In the genomic region with DNA sequence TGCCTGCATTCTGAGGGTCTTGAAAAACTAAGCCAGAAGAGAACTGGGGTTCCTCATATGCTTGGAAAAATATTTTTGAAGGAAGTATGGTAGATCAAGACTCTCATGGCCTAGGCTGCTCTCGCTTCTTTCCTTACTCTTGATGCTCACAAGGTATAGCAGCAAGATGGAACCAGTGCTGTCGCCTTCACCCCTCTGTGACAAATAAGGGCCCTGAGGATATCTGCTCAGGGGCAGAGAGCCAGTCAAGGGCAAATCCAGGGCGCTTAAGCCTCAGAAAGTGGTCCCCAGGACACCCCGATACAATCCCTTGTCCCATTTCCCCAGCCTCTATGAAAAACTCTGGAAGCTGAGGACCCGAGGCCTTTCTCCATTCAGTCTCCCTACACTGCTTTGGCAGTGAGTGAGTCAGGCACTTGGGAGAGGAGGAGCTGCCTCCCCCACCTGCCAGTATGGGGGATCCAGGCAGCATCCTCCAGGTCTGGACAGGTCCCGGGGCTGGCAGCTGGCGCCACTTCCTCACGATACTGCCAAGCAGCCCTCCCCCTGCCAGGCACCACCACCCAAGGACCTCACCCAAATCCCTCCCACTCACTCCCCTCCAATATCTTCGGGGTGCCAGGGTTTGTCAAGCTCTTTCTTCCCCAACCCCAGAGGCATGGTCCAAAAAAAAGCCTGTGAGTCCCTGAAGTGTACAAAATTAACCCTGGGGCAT, we compare ENCODE assay signal across 13 cellular contexts. TPM values are rescaled to one million over a fixed set of nuclear protein-coding genes. Genes with fewer than 3 reads are reported as not detected.
A peak's percentile ranks its signal among the peaks of the same experiment; 100 is the strongest.
DNase-seq lines count a peak whose midpoint lies in the region; ATAC-seq and TF ChIP-seq lines count a peak whose summit lies in the region.
"Had no signal": no experiment of that assay in that cellular context is flagged by ENCODE, and none has a peak within 500 bp of the region (broad histone marks: within the 10 kb centered on the region; RNA-seq: fewer than 3 reads in every experiment).

No MANE protein-coding gene starts in this region.

- no peak for ATAC-seq in gastroesophageal sphincter
- ATAC-seq: activated naive CD8-positive, alpha-beta T cell treated with anti-CD3 and anti-CD28 coated beads, Interleukin-2, amount 50 U/mL, for 24 hours had no signal

- H3K4me1 ChIP-seq in esophagus squamous epithelium: peaks cover 21 to 94% (median 36%) of the 10 kb centered on the region in 3 donors
- peaks cover 3 to 16% (median 5%) of the 10 kb centered on the region in 3 donors for H3K4me1 ChIP-seq in gastroesophageal sphincter

- no peaks in the 10 kb centered on the region for H3K36me3 ChIP-seq in esophagus squamous epithelium
- H3K36me3 ChIP-seq in gastroesophageal sphincter: no peaks in the 10 kb centered on the region
- H3K36me3 ChIP-seq: left ventricle myocardium inferior had no signal

- TF ChIP-seq EP300 in gastroesophageal sphincter (IDR thresholded peaks at IDR 0.05): no peak

- TF ChIP-seq POLR2A in esophagus squamous epithelium (IDR thresholded peaks at IDR 0.05) (no peak), gastroesophageal sphincter (IDR thresholded peaks at IDR 0.05) (no peak)

- intact Hi-C loops in esophagus squamous epithelium (cut with DNase I): no loop called here

- no peaks in the 10 kb centered on the region for H3K9me3 Mint-ChIP-seq in progenitor cell of endocrine pancreas (ENCODE audit: low read depth)
- H3K9me3 Mint-ChIP-seq: activated naive CD8-positive, alpha-beta T cell treated with anti-CD3 and anti-CD28 coated beads, Interleukin-2, amount 50 U/mL, for 24 hours had no signal

- in situ Hi-C loops in GM13977 (cut with MboI; ENCODE audit: low pct_unique_long_range_greater_than_20kb, low sequenced_read_pairs, unreplicated experiment): no loop called here

- peak overlapping the region; percentile 90 for H3K4me3 Mint-ChIP-seq in progenitor cell of endocrine pancreas (ENCODE audit: low read depth)
- H3K4me3 Mint-ChIP-seq: activated naive CD8-positive, alpha-beta T cell treated with anti-CD3 and anti-CD28 coated beads, Interleukin-2, amount 50 U/mL, for 24 hours had no signal

- no peak for TF ChIP-seq CTCF in GM13977 (IDR thresholded peaks at IDR 0.05; ENCODE audit: extremely low read depth, insufficient read depth, missing control alignments)
- TF ChIP-seq CTCF in esophagus squamous epithelium (IDR thresholded peaks at IDR 0.05): no peak
- TF ChIP-seq CTCF in progenitor cell of endocrine pancreas (IDR thresholded peaks at IDR 0.05; ENCODE audit: unreplicated experiment): no peak
- TF ChIP-seq CTCF in gastroesophageal sphincter (IDR thresholded peaks at IDR 0.05): no peak

- peaks cover 8% of the 10 kb centered on the region for H3K27me3 Mint-ChIP-seq in progenitor cell of endocrine pancreas

- H3K27me3 ChIP-seq in esophagus squamous epithelium (peaks cover 0 to 46% (median 0%) of the 10 kb centered on the region in 4 donors), gastroesophageal sphincter (peaks cover 50% of the 10 kb centered on the region)

- WGBS in esophagus squamous epithelium, 2 donors: 50 to 70% methylated on average over 4 to 7 of the region's 9 CpGs
- 91% methylated on average over 3 of the region's 9 CpGs; no CpG with 5 or more reads in 1 of the 2 donors for WGBS in gastroesophageal sphincter (ENCODE audit: low coverage in 1 of 2), 2 donors

- DNase-seq in GM13977 (ENCODE audit: low spot score): peak; percentile 31
- DNase-seq in NCI-H226: peak; percentile 92
- no peak for DNase-seq in esophagus squamous epithelium (lab: John Stamatoyannopoulos, UW)
- DNase-seq in progenitor cell of endocrine pancreas (ENCODE audit: low spot score, unreplicated experiment): no peak
- no peak for DNase-seq in germinal center (ENCODE audit: low spot score)
- no peak for DNase-seq in NCI-H526 (lab: John Stamatoyannopoulos, UW)
- DNase-seq: activated CD4-positive, alpha-beta T cell treated with anti-CD3 and anti-CD28 coated beads, Interleukin-2, amount 50 U/mL, for 48 hours; activated naive CD8-positive, alpha-beta T cell treated with anti-CD3 and anti-CD28 coated beads, Interleukin-2, amount 50 U/mL, for 24 hours; GM23248; left ventricle myocardium inferior; NCI-H1092 treated with DMSO at 0.1 percent for 48 hours had no signal

- peaks cover 48% of the 10 kb centered on the region for H3K4me1 Mint-ChIP-seq in progenitor cell of endocrine pancreas (ENCODE audit: low read depth)

- H3K27ac Mint-ChIP-seq in progenitor cell of endocrine pancreas: no peak overlapping the region
- H3K27ac Mint-ChIP-seq: activated naive CD8-positive, alpha-beta T cell treated with anti-CD3 and anti-CD28 coated beads, Interleukin-2, amount 50 U/mL, for 24 hours had no signal

- H3K4me3 ChIP-seq in esophagus squamous epithelium (peak overlapping the region in 3 of 4 donors; percentile 52 to 73 (median 59)), gastroesophageal sphincter (no peak overlapping the region)
- H3K4me3 ChIP-seq: GM23248 had no signal

- H3K27ac ChIP-seq in esophagus squamous epithelium (peak overlapping the region; percentile 30 to 90 (median 82)), gastroesophageal sphincter (no peak overlapping the region)
- H3K27ac ChIP-seq: GM23248, left ventricle myocardium inferior had no signal

- H3K9me3 ChIP-seq in esophagus squamous epithelium (no peaks in the 10 kb centered on the region), gastroesophageal sphincter (no peaks in the 10 kb centered on the region)
- H3K9me3 ChIP-seq: left ventricle myocardium inferior had no signal

- H3K36me3 Mint-ChIP-seq in progenitor cell of endocrine pancreas (ENCODE audit: insufficient read depth): peaks cover 6% of the 10 kb centered on the region

RNA-seq across cellular contexts. Expression of a gene that starts 1.3 kb away (rescaled TPM):
- total RNA-seq in esophagus squamous epithelium (10 to 100 TPM in 1 of 4 donors, 1 to 10 TPM in 3; 4.2 to 12.0 (median 8.8) TPM), progenitor cell of endocrine pancreas (68.2 and 68.6 TPM in 2 replicates), gastroesophageal sphincter (under 1 TPM in 2 of 4 donors, not detected in 2; 0.35 to 0.62 TPM)
- total RNA-seq: GM23248 had no signal

RNA-seq across cellular contexts. Expression of a gene that starts 10.0 kb away (rescaled TPM):
- total RNA-seq in esophagus squamous epithelium: under 1 TPM in 2 of 4 donors, not detected in 2; 0.92 to 0.99 TPM
- not detected in 2 replicates for total RNA-seq in progenitor cell of endocrine pancreas
- total RNA-seq in gastroesophageal sphincter: not detected
- total RNA-seq: GM23248; left ventricle myocardium inferior; T-helper 2 cell treated with Interferon-gamma antibody and Interleukin-4, amounts not matched to agents 100 ng/mL and 5 ng/mL, for 36 hours had no signal

RNA-seq across cellular contexts. Expression of a gene that starts 18.8 kb away (rescaled TPM):
- 100 to 1,000 TPM; 308 to 468 (median 357) TPM for total RNA-seq in esophagus squamous epithelium
- total RNA-seq in progenitor cell of endocrine pancreas: 153 and 159 TPM in 2 replicates
- 100 to 1,000 TPM in 3 of 4 donors, 10 to 100 TPM in 1; 75.3 to 239 (median 217) TPM for total RNA-seq in gastroesophageal sphincter

RNA-seq across cellular contexts. Expression of a gene that starts 44.1 kb away (rescaled TPM):
- under 1 TPM in 2 of 4 donors, not detected in 2; 0.48 to 0.95 TPM for total RNA-seq in esophagus squamous epithelium
- 0.74 and 1.0 TPM in 2 replicates for total RNA-seq in progenitor cell of endocrine pancreas
- under 1 TPM in 2 of 4 donors, not detected in 2; 0.27 to 0.81 TPM for total RNA-seq in gastroesophageal sphincter
- total RNA-seq: GM23248 had no signal

Comparison
In these comparisons a context has a peak if more than half of its experiments do, and no peak if none do; other contexts are left out.
1. DNase-seq: peak in GM13977 (single experiment) and NCI-H226 (single experiment); none in esophagus squamous epithelium (single experiment), progenitor cell of endocrine pancreas (single experiment), germinal center (single experiment) and NCI-H526 (0 of 2).
2. H3K27ac ChIP-seq: peak in esophagus squamous epithelium (4 of 4); none in gastroesophageal sphincter (0 of 4).
3. H3K4me3 ChIP-seq: peak in esophagus squamous epithelium (3 of 4); none in gastroesophageal sphincter (0 of 2).